14 cellular contexts compared by ENCODE assay signal in genomic region chr9:80359941-80360881, GRCh38.
DNase-seq lines count a peak whose midpoint lies in the region; ATAC-seq and TF ChIP-seq lines count a peak whose summit lies in the region.
"Had no signal": no experiment of that assay in that cellular context is flagged by ENCODE, and none has a peak within 500 bp of the region (broad histone marks: within the 10 kb centered on the region; RNA-seq: fewer than 3 reads in every experiment).

No MANE protein-coding gene starts in this region.

- peak overlapping the region; percentile 23 for H2BK5ac ChIP-seq in mesenchymal stem cell (ENCODE audit: low read depth, low read length, poor library complexity, severe bottlenecking)

- H3K23ac ChIP-seq in mesenchymal stem cell (ENCODE audit: low read length in 2 of 2) = no peak overlapping the region

- H3K4me1 ChIP-seq in mesenchymal stem cell (ENCODE audit: control insufficient read depth, insufficient read depth, low read depth, low read length) = no peaks in the 10 kb centered on the region
- H3K4me1 ChIP-seq in effector memory CD4-positive, alpha-beta T cell (ENCODE audit: control insufficient read depth, insufficient read depth, low read length, poor library complexity, severe bottlenecking) = no peaks in the 10 kb centered on the region
- H3K4me1 ChIP-seq: BLaER1, Caco-2 had no signal

- H3K18ac ChIP-seq in mesenchymal stem cell (ENCODE audit: low read depth in 1 of 2, low read length in 2 of 2) = no peak overlapping the region

- no peaks in the 10 kb centered on the region for H3K27me3 ChIP-seq in mesenchymal stem cell (ENCODE audit: control insufficient read depth in 1 of 2, insufficient read depth in 1 of 2, low read length in 2 of 2)
- H3K27me3 ChIP-seq in effector memory CD4-positive, alpha-beta T cell (replicated peaks; ENCODE audit: control insufficient read depth, insufficient read depth, low read length, poor library complexity, severe bottlenecking) = no peaks in the 10 kb centered on the region
- H3K27me3 ChIP-seq: BLaER1 had no signal

- TF ChIP-seq CTCF in natural killer cell (IDR thresholded peaks at IDR 0.05) = no peak

- no peaks in the 10 kb centered on the region for H3K4me1 Mint-ChIP-seq in natural killer cell treated with Interleukin-12 subunit alpha and Interleukin-12 subunit beta and Interleukin-15 and Interleukin-18, amount 100 ng/mL, for 72 hours (ENCODE audit: low read depth in 2 of 2)
- no peaks in the 10 kb centered on the region for H3K4me1 Mint-ChIP-seq in natural killer cell
- peaks cover 5% of the 10 kb centered on the region for H3K4me1 Mint-ChIP-seq in stimulated activated memory B cell treated with anti-CD40 and anti-IgM and Interleukin-4, amounts not matched to agents 10 μg/mL and 1 μg/mL and 100 μg/mL, for 72 hours
- H3K4me1 Mint-ChIP-seq: CD8-positive, alpha-beta memory T cell had no signal

- no peak overlapping the region for H2BK12ac ChIP-seq in mesenchymal stem cell (ENCODE audit: low read length in 2 of 2)

- peak; percentile 32 to 36 for ATAC-seq in natural killer cell treated with Interleukin-12 subunit alpha and Interleukin-12 subunit beta and Interleukin-15 and Interleukin-18, amount 100 ng/mL, for 72 hours
- ATAC-seq in natural killer cell = no peak
- peak; percentile 34 for ATAC-seq in stimulated activated memory B cell treated with anti-CD40 and anti-IgM and Interleukin-4, amounts not matched to agents 10 μg/mL and 1 μg/mL and 100 μg/mL, for 72 hours
- no peak for ATAC-seq in HG03039 (IDR thresholded peaks at IDR 0.05; ENCODE audit: unreplicated experiment)
- ATAC-seq: GM12878 had no signal

- no peak overlapping the region for H2BK120ac ChIP-seq in mesenchymal stem cell (ENCODE audit: low read depth, low read length)

- no peak overlapping the region for H3K4me2 ChIP-seq in mesenchymal stem cell (ENCODE audit: low read length, poor library complexity, severe bottlenecking)
- H3K4me2 ChIP-seq: BLaER1 had no signal

- intact Hi-C loops in natural killer cell (cut with micrococcal nuclease) = no loop called here

- H3K14ac ChIP-seq in mesenchymal stem cell (ENCODE audit: low read length in 2 of 2) = no peak overlapping the region

- no peaks in the 10 kb centered on the region for H3K79me1 ChIP-seq in mesenchymal stem cell (replicated peaks; ENCODE audit: low read length, poor library complexity, severe bottlenecking)

- H3K9me3 Mint-ChIP-seq in natural killer cell treated with Interleukin-12 subunit alpha and Interleukin-12 subunit beta and Interleukin-15 and Interleukin-18, amount 100 ng/mL, for 72 hours = peaks cover 13% of the 10 kb centered on the region
- peaks cover 15 to 17% of the 10 kb centered on the region in 2 donors for H3K9me3 Mint-ChIP-seq in natural killer cell
- peaks cover 11% of the 10 kb centered on the region for H3K9me3 Mint-ChIP-seq in stimulated activated memory B cell treated with anti-CD40 and anti-IgM and Interleukin-4, amounts not matched to agents 10 μg/mL and 1 μg/mL and 100 μg/mL, for 72 hours

- H3K27ac Mint-ChIP-seq in natural killer cell treated with Interleukin-12 subunit alpha and Interleukin-12 subunit beta and Interleukin-15 and Interleukin-18, amount 100 ng/mL, for 72 hours = no peak overlapping the region
- H3K27ac Mint-ChIP-seq in natural killer cell = no peak overlapping the region
- no peak overlapping the region for H3K27ac Mint-ChIP-seq in stimulated activated memory B cell treated with anti-CD40 and anti-IgM and Interleukin-4, amounts not matched to agents 10 μg/mL and 1 μg/mL and 100 μg/mL, for 72 hours
- H3K27ac Mint-ChIP-seq: CD8-positive, alpha-beta memory T cell had no signal

- H3K9me3 ChIP-seq in mesenchymal stem cell (ENCODE audit: control insufficient read depth, low read length) = peaks cover 11% of the 10 kb centered on the region
- H3K9me3 ChIP-seq in effector memory CD4-positive, alpha-beta T cell (ENCODE audit: control insufficient read depth, low read length) = no peaks in the 10 kb centered on the region
- H3K9me3 ChIP-seq: BLaER1, Caco-2 had no signal

- DNase-seq in natural killer cell treated with Interleukin-12 subunit alpha and Interleukin-12 subunit beta and Interleukin-15 and Interleukin-18, amount 100 ng/mL, for 72 hours (ENCODE audit: low spot score) = no peak
- no peak for DNase-seq in natural killer cell
- no peak for DNase-seq in mesenchymal stem cell
- no peak for DNase-seq in NCI-H2227 treated with DMSO at 0.1 percent for 48 hours (lab: John Stamatoyannopoulos, UW)
- DNase-seq in effector memory CD4-positive, alpha-beta T cell = no peak
- DNase-seq: 8988T; AML-193; Caco-2; CD8-positive, alpha-beta memory T cell; IMR-90 had no signal

- peaks cover 5% of the 10 kb centered on the region for H3K36me3 Mint-ChIP-seq in natural killer cell treated with Interleukin-12 subunit alpha and Interleukin-12 subunit beta and Interleukin-15 and Interleukin-18, amount 100 ng/mL, for 72 hours
- no peaks in the 10 kb centered on the region for H3K36me3 Mint-ChIP-seq in natural killer cell
- peaks cover 52% of the 10 kb centered on the region for H3K36me3 Mint-ChIP-seq in stimulated activated memory B cell treated with anti-CD40 and anti-IgM and Interleukin-4, amounts not matched to agents 10 μg/mL and 1 μg/mL and 100 μg/mL, for 72 hours
- H3K36me3 Mint-ChIP-seq: CD8-positive, alpha-beta memory T cell had no signal

- no peak overlapping the region for H4K91ac ChIP-seq in mesenchymal stem cell (ENCODE audit: low read length)

- H3K27me3 Mint-ChIP-seq in natural killer cell treated with Interleukin-12 subunit alpha and Interleukin-12 subunit beta and Interleukin-15 and Interleukin-18, amount 100 ng/mL, for 72 hours = no peaks in the 10 kb centered on the region
- no peaks in the 10 kb centered on the region for H3K27me3 Mint-ChIP-seq in natural killer cell (ENCODE audit: low read depth in 2 of 2)
- no peaks in the 10 kb centered on the region for H3K27me3 Mint-ChIP-seq in stimulated activated memory B cell treated with anti-CD40 and anti-IgM and Interleukin-4, amounts not matched to agents 10 μg/mL and 1 μg/mL and 100 μg/mL, for 72 hours
- H3K27me3 Mint-ChIP-seq: CD8-positive, alpha-beta memory T cell had no signal

- H3K4me3 Mint-ChIP-seq in natural killer cell treated with Interleukin-12 subunit alpha and Interleukin-12 subunit beta and Interleukin-15 and Interleukin-18, amount 100 ng/mL, for 72 hours = no peak overlapping the region
- no peak overlapping the region for H3K4me3 Mint-ChIP-seq in natural killer cell
- H3K4me3 Mint-ChIP-seq in stimulated activated memory B cell treated with anti-CD40 and anti-IgM and Interleukin-4, amounts not matched to agents 10 μg/mL and 1 μg/mL and 100 μg/mL, for 72 hours = no peak overlapping the region
- H3K4me3 Mint-ChIP-seq: CD8-positive, alpha-beta memory T cell had no signal

- no peak overlapping the region for H3K4me3 ChIP-seq in mesenchymal stem cell (ENCODE audit: insufficient read depth in 1 of 2, low read depth in 1 of 2, low read length in 2 of 2)
- no peak overlapping the region for H3K4me3 ChIP-seq in effector memory CD4-positive, alpha-beta T cell (ENCODE audit: insufficient read depth, low read depth, low read length, poor library complexity, severe bottlenecking)
- H3K4me3 ChIP-seq: BLaER1, GM12878 had no signal

- H3K36me3 ChIP-seq in mesenchymal stem cell (ENCODE audit: control insufficient read depth in 1 of 2, insufficient read depth in 2 of 2, low read depth in 1 of 2, low read length in 2 of 2) = no peaks in the 10 kb centered on the region
- no peaks in the 10 kb centered on the region for H3K36me3 ChIP-seq in effector memory CD4-positive, alpha-beta T cell (ENCODE audit: control insufficient read depth, insufficient read depth, low read length)
- H3K36me3 ChIP-seq: BLaER1 had no signal

- H3K9ac ChIP-seq in mesenchymal stem cell (ENCODE audit: low read length) = no peak overlapping the region
- H3K9ac ChIP-seq: BLaER1 had no signal

- H3K4ac ChIP-seq in mesenchymal stem cell (ENCODE audit: low read depth in 1 of 2, low read length in 2 of 2) = no peak overlapping the region

- no peak overlapping the region for H2BK15ac ChIP-seq in mesenchymal stem cell (ENCODE audit: low read depth, poor library complexity, severe bottlenecking)

- 92% methylated on average over 35 of the region's 35 CpGs for WGBS in mesenchymal stem cell

- no peak overlapping the region for H2AFZ ChIP-seq in mesenchymal stem cell (ENCODE audit: low read depth, low read length)

- no peak overlapping the region for H2AK5ac ChIP-seq in mesenchymal stem cell (ENCODE audit: low read length, severe bottlenecking)

- H4K8ac ChIP-seq in mesenchymal stem cell (ENCODE audit: low read length) = no peak overlapping the region

- no peak overlapping the region for H3K27ac ChIP-seq in mesenchymal stem cell (ENCODE audit: low read length, poor library complexity, severe bottlenecking)
- no peak overlapping the region for H3K27ac ChIP-seq in effector memory CD4-positive, alpha-beta T cell (ENCODE audit: insufficient read depth, low read length, poor library complexity, severe bottlenecking)
- H3K27ac ChIP-seq: BLaER1 had no signal

Comparison
In these comparisons a context has a peak if more than half of its experiments do, and no peak if none do; other contexts are left out.
1. ATAC-seq: peak in natural killer cell treated with Interleukin-12 subunit alpha and Interleukin-12 subunit beta and Interleukin-15 and Interleukin-18, amount 100 ng/mL, for 72 hours (2 of 2) and stimulated activated memory B cell treated with anti-CD40 and anti-IgM and Interleukin-4, amounts not matched to agents 10 μg/mL and 1 μg/mL and 100 μg/mL, for 72 hours (single experiment); none in natural killer cell (0 of 3) and HG03039 (single experiment).